32 cellular contexts compared by ENCODE assay signal in the genomic region with DNA sequence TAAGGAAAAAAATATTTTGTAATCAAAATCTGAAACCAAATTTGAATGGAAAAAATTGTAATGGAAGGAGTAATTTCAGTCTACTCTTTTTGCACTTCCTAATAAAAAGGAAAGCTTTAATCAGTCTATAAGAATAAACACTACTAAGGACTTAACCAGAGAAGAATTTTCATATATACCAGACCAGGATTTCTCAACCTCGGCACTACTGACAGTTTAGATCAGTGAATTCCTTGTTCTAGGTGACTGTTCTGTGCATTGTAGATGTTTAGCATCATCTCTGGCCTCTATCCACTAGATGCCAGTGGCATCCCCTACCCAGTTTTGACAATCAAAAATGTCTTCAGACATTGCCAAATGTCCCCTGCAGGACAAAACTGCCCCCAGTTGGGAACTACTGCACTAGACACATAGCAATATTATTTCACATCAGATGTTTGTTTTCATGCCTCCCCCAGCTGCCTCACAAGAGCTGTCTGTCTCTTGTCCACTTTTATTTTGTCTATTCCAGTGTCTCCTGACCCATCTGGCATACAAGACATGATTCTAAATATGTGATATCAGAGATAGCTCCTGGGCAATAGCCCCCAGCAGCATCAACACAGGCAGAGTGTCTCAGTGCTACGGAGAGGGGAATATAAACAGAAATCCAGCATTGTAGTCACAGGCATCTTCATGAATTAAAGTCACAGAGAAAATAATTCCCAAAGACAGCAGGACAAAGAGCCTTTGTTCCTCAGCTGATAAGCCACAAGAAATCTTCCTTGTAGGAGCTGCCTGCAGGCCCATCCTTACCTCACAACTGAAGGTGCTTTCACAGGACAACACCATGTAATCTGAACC. TPM values are rescaled to one million over a fixed set of nuclear protein-coding genes. Genes with fewer than 3 reads are reported as not detected.
DNase-seq lines count a peak whose midpoint lies in the region; ATAC-seq and TF ChIP-seq lines count a peak whose summit lies in the region.
"Had no signal": no experiment of that assay in that cellular context is flagged by ENCODE, and none has a peak within 500 bp of the region (broad histone marks: within the 10 kb centered on the region; RNA-seq: fewer than 3 reads in every experiment).

No MANE protein-coding gene starts in this region.

- peak; percentile 9 for DNase-seq in RPMI7951 (ENCODE audit: low read depth)
- peak; percentile 4 for DNase-seq in choroid plexus epithelial cell (ENCODE audit: low read depth)
- peak; percentile 36 for DNase-seq in iris pigment epithelial cell (ENCODE audit: low read depth)
- DNase-seq in putamen (ENCODE audit: low spot score), result peak; percentile 53
- DNase-seq in activated T-cell treated with anti-CD3 and anti-CD28 coated beads, Interleukin-2, amount 50 U/mL, for 1 hour, result no peak
- no peak for DNase-seq in NK-92 (lab: John Stamatoyannopoulos, UW; ENCODE audit: unreplicated experiment)
- DNase-seq in stimulated activated naive CD8-positive, alpha-beta T cell treated with anti-CD3 and anti-CD28 coated beads, Interleukin-15, Interleukin-2, amounts not matched to agents 100 U/mL and 50 U/mL, for 24 hours, result no peak
- DNase-seq: ACHN; activated CD4-positive, alpha-beta memory T cell treated with anti-CD3 and anti-CD28 coated beads for 36 hours; activated CD4-positive, CD25-positive, alpha-beta regulatory T cell treated with anti-CD3 and anti-CD28 coated beads, Interleukin-2, amount 50 U/mL, for 72 hours; activated naive CD4-positive, alpha-beta T cell treated with anti-CD3 and anti-CD28 coated beads for 36 hours; BE2C; CD8-positive, alpha-beta T cell; foreskin keratinocyte; KBM-7; left colon; NCI-H1105 treated with DMSO at 0.1 percent for 48 hours; NCI-H2029; NCI-H524 treated with DMSO at 0.1 percent for 48 hours; nephron progenitor cell; PC-3; right cardiac atrium; SK-N-SH; spleen; stimulated activated CD8-positive, alpha-beta memory T cell treated with anti-CD3 and anti-CD28 coated beads, Interleukin-4, amount 100 ng/mL, for 48 hours; stimulated activated naive CD8-positive, alpha-beta T cell treated with anti-CD3 and anti-CD28 coated beads, Interleukin-15, amount 100 ng/mL, for 72 hours; T-helper 17 cell; transverse colon had no signal

- TF ChIP-seq CTCF in choroid plexus epithelial cell (conservative IDR thresholded peaks at IDR 0.05; ENCODE audit: low read depth, low read length), result no peak

- no peak overlapping the region for H3K4me3 ChIP-seq in choroid plexus epithelial cell (ENCODE audit: low read depth, low read length)
- H3K4me3 ChIP-seq: coronary artery, esophagus muscularis mucosa, hepatocyte, spleen, transverse colon had no signal

- no peak for ATAC-seq in stimulated activated naive CD8-positive, alpha-beta T cell treated with anti-CD3 and anti-CD28 coated beads, Interleukin-15, Interleukin-2, amounts not matched to agents 100 U/mL and 50 U/mL, for 24 hours
- no peak for ATAC-seq in HG03565 (IDR thresholded peaks at IDR 0.05; ENCODE audit: unreplicated experiment)
- ATAC-seq: CD8-positive, alpha-beta T cell; foreskin keratinocyte; left colon; PC-3; right cardiac atrium; stimulated activated naive CD8-positive, alpha-beta T cell treated with anti-CD3 and anti-CD28 coated beads, Interleukin-15, amount 100 ng/mL, for 72 hours; T-helper 17 cell had no signal

RNA-seq across cellular contexts. Expression of a gene that starts 27.0 kb away (rescaled TPM):
- total RNA-seq in RPMI7951 (2014; rRNA removed; shearing (Covaris generic)), result 11.5 and 12.0 TPM in 2 replicates

Comparison
In these comparisons a context has a peak if more than half of its experiments do, and no peak if none do; other contexts are left out.
1. DNase-seq: peak in RPMI7951 (single experiment), choroid plexus epithelial cell (single experiment), iris pigment epithelial cell (single experiment) and putamen (single experiment); none in activated T-cell treated with anti-CD3 and anti-CD28 coated beads, Interleukin-2, amount 50 U/mL, for 1 hour (single experiment), NK-92 (single experiment) and stimulated activated naive CD8-positive, alpha-beta T cell treated with anti-CD3 and anti-CD28 coated beads, Interleukin-15, Interleukin-2, amounts not matched to agents 100 U/mL and 50 U/mL, for 24 hours (single experiment).